Comparison of ENCODE assay signal across 11 cellular contexts in genomic region chr1:178579562-178579961, GRCh38.
A peak's percentile ranks its signal among the peaks of the same experiment; 100 is the strongest.
DNase-seq lines count a peak whose midpoint lies in the region; ATAC-seq and TF ChIP-seq lines count a peak whose summit lies in the region.
"Had no signal": no experiment of that assay in that cellular context is flagged by ENCODE, and none has a peak within 500 bp of the region (broad histone marks: within the 10 kb centered on the region; RNA-seq: fewer than 3 reads in every experiment).

No MANE protein-coding gene starts in this region.

- no peaks in the 10 kb centered on the region for H3K4me1 Mint-ChIP-seq in activated CD4-positive, alpha-beta T cell treated with anti-CD3 and anti-CD28 coated beads, Interleukin-2, amount 10 ng/mL, durations not matched to agents 7 days and 5 days
- no peaks in the 10 kb centered on the region for H3K4me1 Mint-ChIP-seq in activated CD8-positive, alpha-beta memory T cell treated with anti-CD3 and anti-CD28 coated beads, Interleukin-2, amount 10 ng/mL, durations not matched to agents 7 days and 5 days
- H3K4me1 Mint-ChIP-seq: activated CD4-positive, alpha-beta T cell treated with anti-CD3 and anti-CD28 coated beads, Interleukin-2, amount 10 ng/mL, durations not matched to agents 24 days and 14 days had no signal

- POLR2A ChIA-PET in activated CD4-positive, alpha-beta T cell treated with anti-CD3 and anti-CD28 coated beads, Interleukin-2, amount 10 ng/mL, durations not matched to agents 7 days and 5 days (lab: Charles Lee) = no interaction called here

- no peaks in the 10 kb centered on the region for H3K9me2 ChIP-seq in OCI-LY1 (ENCODE audit: low read depth, low read length)

- no peak overlapping the region for H2AFZ ChIP-seq in OCI-LY1 (ENCODE audit: low read length)

- peak overlapping the region; percentile 48 for H3K4me3 ChIP-seq in OCI-LY1 (ENCODE audit: low read depth, low read length, poor library complexity, severe bottlenecking)

- peak; percentile 31 for ATAC-seq in GM18519 (IDR thresholded peaks at IDR 0.05; ENCODE audit: low FRiP score, unreplicated experiment)
- ATAC-seq in GM21423 (IDR thresholded peaks at IDR 0.05; ENCODE audit: unreplicated experiment) = peak; percentile 50
- ATAC-seq in HG03135 (IDR thresholded peaks at IDR 0.05; ENCODE audit: unreplicated experiment) = peak; percentile 50
- no peak for ATAC-seq in activated CD8-positive, alpha-beta memory T cell treated with anti-CD3 and anti-CD28 coated beads, Interleukin-2, amount 10 ng/mL, durations not matched to agents 7 days and 5 days

- CTCF ChIA-PET in activated CD4-positive, alpha-beta T cell treated with anti-CD3 and anti-CD28 coated beads, Interleukin-2, amount 10 ng/mL, durations not matched to agents 7 days and 5 days (lab: Charles Lee) = no interaction called here
- CTCF ChIA-PET in activated CD8-positive, alpha-beta memory T cell treated with anti-CD3 and anti-CD28 coated beads, Interleukin-2, amount 10 ng/mL, durations not matched to agents 7 days and 5 days (lab: Charles Lee) = no interaction called here

- H3K9me3 Mint-ChIP-seq in activated CD4-positive, alpha-beta T cell treated with anti-CD3 and anti-CD28 coated beads, Interleukin-2, amount 10 ng/mL, durations not matched to agents 7 days and 5 days = no peaks in the 10 kb centered on the region
- H3K9me3 Mint-ChIP-seq in activated CD8-positive, alpha-beta memory T cell treated with anti-CD3 and anti-CD28 coated beads, Interleukin-2, amount 10 ng/mL, durations not matched to agents 7 days and 5 days (ENCODE audit: low read depth) = no peaks in the 10 kb centered on the region
- H3K9me3 Mint-ChIP-seq: activated CD4-positive, alpha-beta T cell treated with anti-CD3 and anti-CD28 coated beads, Interleukin-2, amount 10 ng/mL, durations not matched to agents 24 days and 14 days had no signal

- H3K27me3 ChIP-seq in OCI-LY1 (ENCODE audit: insufficient read depth, low read length) = no peaks in the 10 kb centered on the region

- H3K79me2 ChIP-seq in OCI-LY1 (ENCODE audit: insufficient read depth, low read length) = no peaks in the 10 kb centered on the region

- no peak overlapping the region for H3K27ac Mint-ChIP-seq in activated CD4-positive, alpha-beta T cell treated with anti-CD3 and anti-CD28 coated beads, Interleukin-2, amount 10 ng/mL, durations not matched to agents 7 days and 5 days
- no peak overlapping the region for H3K27ac Mint-ChIP-seq in activated CD8-positive, alpha-beta memory T cell treated with anti-CD3 and anti-CD28 coated beads, Interleukin-2, amount 10 ng/mL, durations not matched to agents 7 days and 5 days
- H3K27ac Mint-ChIP-seq: activated CD4-positive, alpha-beta T cell treated with anti-CD3 and anti-CD28 coated beads, Interleukin-2, amount 10 ng/mL, durations not matched to agents 24 days and 14 days had no signal

- no peaks in the 10 kb centered on the region for H3K36me3 Mint-ChIP-seq in activated CD4-positive, alpha-beta T cell treated with anti-CD3 and anti-CD28 coated beads, Interleukin-2, amount 10 ng/mL, durations not matched to agents 7 days and 5 days (ENCODE audit: low read depth)
- no peaks in the 10 kb centered on the region for H3K36me3 Mint-ChIP-seq in activated CD8-positive, alpha-beta memory T cell treated with anti-CD3 and anti-CD28 coated beads, Interleukin-2, amount 10 ng/mL, durations not matched to agents 7 days and 5 days

- H3F3A ChIP-seq in OCI-LY1 (ENCODE audit: insufficient read depth, low read length) = peaks cover 24% of the 10 kb centered on the region

- no peaks in the 10 kb centered on the region for H3K27me3 Mint-ChIP-seq in activated CD4-positive, alpha-beta T cell treated with anti-CD3 and anti-CD28 coated beads, Interleukin-2, amount 10 ng/mL, durations not matched to agents 7 days and 5 days
- peaks cover 5% of the 10 kb centered on the region for H3K27me3 Mint-ChIP-seq in activated CD8-positive, alpha-beta memory T cell treated with anti-CD3 and anti-CD28 coated beads, Interleukin-2, amount 10 ng/mL, durations not matched to agents 7 days and 5 days
- H3K27me3 Mint-ChIP-seq: activated CD4-positive, alpha-beta T cell treated with anti-CD3 and anti-CD28 coated beads, Interleukin-2, amount 10 ng/mL, durations not matched to agents 24 days and 14 days had no signal

- DNase-seq in DMS79 treated with DMSO at 0.1 percent for 48 hours (lab: John Stamatoyannopoulos, UW) = no peak
- no peak for DNase-seq in kidney glomerular epithelial cell (lab: John Stamatoyannopoulos, UW)
- no peak for DNase-seq in activated CD4-positive, alpha-beta T cell treated with anti-CD3 and anti-CD28 coated beads, Interleukin-2, amount 10 ng/mL, durations not matched to agents 7 days and 5 days
- DNase-seq in activated CD8-positive, alpha-beta memory T cell treated with anti-CD3 and anti-CD28 coated beads, Interleukin-2, amount 10 ng/mL, durations not matched to agents 7 days and 5 days = no peak
- DNase-seq: activated CD4-positive, alpha-beta T cell treated with anti-CD3 and anti-CD28 coated beads, Interleukin-2, amount 10 ng/mL, durations not matched to agents 24 days and 14 days; anterior cingulate cortex; islet precursor cell had no signal

- H3K4me1 ChIP-seq in OCI-LY1 (ENCODE audit: insufficient read depth, low read length, severe bottlenecking) = peaks cover 100% of the 10 kb centered on the region

- peak overlapping the region; percentile 100 for H3K27ac ChIP-seq in OCI-LY1 (ENCODE audit: low read depth, low read length, poor library complexity, severe bottlenecking)

- no peaks in the 10 kb centered on the region for H3K36me3 ChIP-seq in OCI-LY1 (ENCODE audit: insufficient read depth, low read length)

- no peaks in the 10 kb centered on the region for H4K20me1 ChIP-seq in OCI-LY1 (ENCODE audit: insufficient read depth, low read length)

- no peaks in the 10 kb centered on the region for H3K9me3 ChIP-seq in OCI-LY1 (ENCODE audit: low read length)

- no peak for TF ChIP-seq CTCF in OCI-LY1 (IDR thresholded peaks at IDR 0.05; ENCODE audit: low read length)

- H3K9ac ChIP-seq in OCI-LY1 (ENCODE audit: low read length) = peak overlapping the region; percentile 92

- H3K4me3 Mint-ChIP-seq in activated CD4-positive, alpha-beta T cell treated with anti-CD3 and anti-CD28 coated beads, Interleukin-2, amount 10 ng/mL, durations not matched to agents 7 days and 5 days = no peak overlapping the region
- no peak overlapping the region for H3K4me3 Mint-ChIP-seq in activated CD8-positive, alpha-beta memory T cell treated with anti-CD3 and anti-CD28 coated beads, Interleukin-2, amount 10 ng/mL, durations not matched to agents 7 days and 5 days
- H3K4me3 Mint-ChIP-seq: activated CD4-positive, alpha-beta T cell treated with anti-CD3 and anti-CD28 coated beads, Interleukin-2, amount 10 ng/mL, durations not matched to agents 24 days and 14 days had no signal

- peak overlapping the region; percentile 74 for H3K4me2 ChIP-seq in OCI-LY1 (ENCODE audit: low read length)
